29 cellular contexts compared by ENCODE assay signal in genomic region chr5:127419858-127420257, GRCh38.
"Had no signal": no experiment of that assay in that cellular context is flagged by ENCODE, and none has a peak within 500 bp of the region (broad histone marks: within the 10 kb centered on the region; RNA-seq: fewer than 3 reads in every experiment).

No MANE protein-coding gene starts in this region.

- H3K9me3 Mint-ChIP-seq: activated CD4-positive, alpha-beta T cell treated with anti-CD3 and anti-CD28 coated beads, Interleukin-2, amount 10 ng/mL, durations not matched to agents 24 days and 14 days; activated naive CD4-positive, alpha-beta T cell treated with anti-CD3 and anti-CD28 coated beads, Interleukin-2, amount 50 U/mL, for 72 hours; activated naive CD8-positive, alpha-beta T cell treated with anti-CD3 and anti-CD28 coated beads, Interleukin-2, amount 50 U/mL, for 24 hours; activated T-cell treated with anti-CD3 and anti-CD28 coated beads, Interleukin-2, amount 50 U/mL, for 24 hours; T-helper 1 cell treated with Interleukin-12 subunit alpha and Interleukin-12 subunit beta and Interleukin-4 antibody, amounts not matched to agents 30 μg/mL and 1 μg/mL, for 36 hours had no signal

- H3K27me3 ChIP-seq: brain microvascular endothelial cell had no signal

- ATAC-seq: activated CD8-positive, alpha-beta memory T cell treated with anti-CD3 and anti-CD28 coated beads, Interleukin-2, amount 10 ng/mL, durations not matched to agents 7 days and 5 days; activated naive CD4-positive, alpha-beta T cell treated with anti-CD3 and anti-CD28 coated beads, Interleukin-2, amount 50 U/mL, for 72 hours; activated naive CD8-positive, alpha-beta T cell treated with anti-CD3 and anti-CD28 coated beads, Interleukin-2, amount 50 U/mL, for 24 hours; Panc1; SK-N-SH treated with all-trans-retinoic acid at 6 μM for 48 hours; WTC11 had no signal

- H3K4me3 Mint-ChIP-seq: activated CD4-positive, alpha-beta T cell treated with anti-CD3 and anti-CD28 coated beads, Interleukin-2, amount 10 ng/mL, durations not matched to agents 24 days and 14 days; activated CD8-positive, alpha-beta memory T cell treated with anti-CD3 and anti-CD28 coated beads, Interleukin-2, amount 10 ng/mL, durations not matched to agents 7 days and 5 days; activated naive CD8-positive, alpha-beta T cell treated with anti-CD3 and anti-CD28 coated beads, Interleukin-2, amount 50 U/mL, for 24 hours; activated T-cell treated with anti-CD3 and anti-CD28 coated beads, Interleukin-2, amount 50 U/mL, for 24 hours; T-helper 1 cell treated with Interleukin-12 subunit alpha and Interleukin-12 subunit beta and Interleukin-4 antibody, amounts not matched to agents 30 μg/mL and 1 μg/mL, for 36 hours; WTC11 had no signal

- DNase-seq: activated CD4-positive, alpha-beta T cell treated with anti-CD3 and anti-CD28 coated beads, Interleukin-2, amount 10 ng/mL, durations not matched to agents 24 days and 14 days; activated CD4-positive, alpha-beta T cell treated with anti-CD3 and anti-CD28 coated beads, Interleukin-2, amount 50 U/mL, for 48 hours; activated CD4-positive, CD25-positive, alpha-beta regulatory T cell treated with anti-CD3 and anti-CD28 coated beads, Interleukin-2, amount 50 U/mL, for 72 hours; activated CD8-positive, alpha-beta memory T cell treated with anti-CD3 and anti-CD28 coated beads, Interleukin-2, amount 10 ng/mL, durations not matched to agents 7 days and 5 days; activated effector memory CD4-positive, alpha-beta T cell treated with anti-CD3 and anti-CD28 coated beads, Interleukin-2, amount 50 U/mL, for 16 hours; activated naive CD4-positive, alpha-beta T cell treated with Interleukin-2 at 50 U/mL for 16 hours; activated naive CD8-positive, alpha-beta T cell treated with anti-CD3 and anti-CD28 coated beads, Interleukin-2, amount 50 U/mL, for 24 hours; activated T-cell treated with anti-CD3 and anti-CD28 coated beads, Interleukin-2, amount 50 U/mL, for 24 hours; amniotic stem cell; brain microvascular endothelial cell; KG1; NCI-H1048; NCI-H146; NCI-H187 treated with DMSO at 0.1 percent for 48 hours; NCI-H2081 treated with DMSO at 0.1 percent for 48 hours; NCI-H2171; NCI-H2227 treated with DMSO at 0.1 percent for 48 hours; NCI-H524 treated with DMSO at 0.1 percent for 48 hours; NCI-H748 treated with DMSO at 0.1 percent for 48 hours; NK-92 treated with Interleukin-12 subunit alpha and Interleukin-12 subunit beta, amount 100 ng/mL, for 24 hours; OCI-M1; Right ventricle myocardium superior; RPMI8226 had no signal

- H3K27ac ChIP-seq: brain microvascular endothelial cell, SJSA1 had no signal

- H3K36me3 Mint-ChIP-seq: activated CD8-positive, alpha-beta memory T cell treated with anti-CD3 and anti-CD28 coated beads, Interleukin-2, amount 10 ng/mL, durations not matched to agents 7 days and 5 days; activated naive CD4-positive, alpha-beta T cell treated with anti-CD3 and anti-CD28 coated beads, Interleukin-2, amount 50 U/mL, for 72 hours had no signal

- H3K27ac Mint-ChIP-seq: activated CD4-positive, alpha-beta T cell treated with anti-CD3 and anti-CD28 coated beads, Interleukin-2, amount 10 ng/mL, durations not matched to agents 24 days and 14 days; activated CD8-positive, alpha-beta memory T cell treated with anti-CD3 and anti-CD28 coated beads, Interleukin-2, amount 10 ng/mL, durations not matched to agents 7 days and 5 days; activated naive CD4-positive, alpha-beta T cell treated with anti-CD3 and anti-CD28 coated beads, Interleukin-2, amount 50 U/mL, for 72 hours; activated naive CD8-positive, alpha-beta T cell treated with anti-CD3 and anti-CD28 coated beads, Interleukin-2, amount 50 U/mL, for 24 hours; activated T-cell treated with anti-CD3 and anti-CD28 coated beads, Interleukin-2, amount 50 U/mL, for 24 hours; T-helper 1 cell treated with Interleukin-12 subunit alpha and Interleukin-12 subunit beta and Interleukin-4 antibody, amounts not matched to agents 30 μg/mL and 1 μg/mL, for 36 hours; WTC11 had no signal

- H3K4me1 Mint-ChIP-seq: activated CD4-positive, alpha-beta T cell treated with anti-CD3 and anti-CD28 coated beads, Interleukin-2, amount 10 ng/mL, durations not matched to agents 24 days and 14 days had no signal
